Comparison of ENCODE assay signal across 9 cellular contexts in genomic region chr6:14857501-14857900, GRCh38.
DNase-seq lines count a peak whose midpoint lies in the region; ATAC-seq, FAIRE-seq and TF ChIP-seq lines count a peak whose summit lies in the region.
"Had no signal": no experiment of that assay in that cellular context is flagged by ENCODE, and none has a peak within 500 bp of the region (broad histone marks: within the 10 kb centered on the region; RNA-seq: fewer than 3 reads in every experiment).

No MANE protein-coding gene starts in this region.

- H3K4me1 Mint-ChIP-seq in memory B cell, result peaks cover 10% of the 10 kb centered on the region

- peak overlapping the region; percentile 46 for H3K4me3 ChIP-seq in OCI-LY3 (ENCODE audit: low read length)

- H3K79me2 ChIP-seq in OCI-LY3 (ENCODE audit: low read length), result no peaks in the 10 kb centered on the region

- no peaks in the 10 kb centered on the region for H3K36me3 ChIP-seq in OCI-LY3 (replicated peaks; ENCODE audit: low read depth, low read length)

- H2AFZ ChIP-seq in OCI-LY3 (ENCODE audit: low read depth, low read length), result peak overlapping the region; percentile 81; the same call in 1 of the 2 replicates

- H3K27me3 Mint-ChIP-seq in memory B cell, result no peaks in the 10 kb centered on the region

- H3K4me3 Mint-ChIP-seq in memory B cell, result peak overlapping the region; percentile 83

- peak; percentile 72 for DNase-seq in activated T-cell treated with anti-CD3 and anti-CD28 coated beads, Interleukin-2, amount 50 U/mL, for 1 hour
- DNase-seq in memory B cell (ENCODE audit: low spot score in 2 of 2) (peak; percentile 55 to 71), frontal cortex (ENCODE audit: low spot score in 2 of 2) (no peak), NCI-H1417 treated with DMSO at 0.1 percent for 48 hours (lab: John Stamatoyannopoulos, UW) (no peak)
- DNase-seq in stimulated activated CD8-positive, alpha-beta memory T cell treated with anti-CD3 and anti-CD28 coated beads, Interleukin-4, amount 100 ng/mL, for 48 hours, result peak; percentile 88
- DNase-seq: NCI-H1105 had no signal

- ATAC-seq in memory B cell (ENCODE audit: low read depth) (peak; percentile 99), GM21825 (IDR thresholded peaks at IDR 0.05; ENCODE audit: unreplicated experiment) (no peak), GM21529 (IDR thresholded peaks at IDR 0.05; ENCODE audit: unreplicated experiment) (no peak)

- peaks cover 2% of the 10 kb centered on the region for H3K9me3 Mint-ChIP-seq in memory B cell

- TF ChIP-seq CTCF in OCI-LY3 (IDR thresholded peaks at IDR 0.05; ENCODE audit: low read depth, low read length), result no peak

- H4K20me1 ChIP-seq in OCI-LY3 (ENCODE audit: insufficient read depth, low read length), result no peaks in the 10 kb centered on the region

- peak overlapping the region; percentile 95 for H3K27ac Mint-ChIP-seq in memory B cell

- H3K27ac ChIP-seq in OCI-LY3 (ENCODE audit: low read length), result no peak overlapping the region

- no peaks in the 10 kb centered on the region for H3K9me3 ChIP-seq in OCI-LY3 (ENCODE audit: insufficient read depth, low read length)

- H3K36me3 Mint-ChIP-seq in memory B cell, result no peaks in the 10 kb centered on the region

- no peak for FAIRE-seq in frontal cortex (lab: Jason Lieb, UNC)

- peaks cover 9% of the 10 kb centered on the region; the same call in 1 of the 2 replicates for H3K4me1 ChIP-seq in OCI-LY3 (ENCODE audit: low read length)

- no peaks in the 10 kb centered on the region for H3K27me3 ChIP-seq in OCI-LY3 (ENCODE audit: low read depth, low read length)

- H3K9ac ChIP-seq in OCI-LY3 (ENCODE audit: low read length), result no peak overlapping the region

- peak overlapping the region; percentile 47 for H3K4me2 ChIP-seq in OCI-LY3 (ENCODE audit: low read length)

Comparison
In these comparisons a context has a peak if more than half of its experiments do, and no peak if none do; other contexts are left out.
1. DNase-seq: peak in activated T-cell treated with anti-CD3 and anti-CD28 coated beads, Interleukin-2, amount 50 U/mL, for 1 hour (single experiment), memory B cell (2 of 2) and stimulated activated CD8-positive, alpha-beta memory T cell treated with anti-CD3 and anti-CD28 coated beads, Interleukin-4, amount 100 ng/mL, for 48 hours (single experiment); none in frontal cortex (0 of 2) and NCI-H1417 treated with DMSO at 0.1 percent for 48 hours (single experiment).